ENCODE assay signal across 8 cellular contexts in genomic region chr5:100900142-100900795, GRCh38. TPM values are rescaled to one million over a fixed set of nuclear protein-coding genes. Genes with fewer than 3 reads are reported as not detected.
A peak's percentile ranks its signal among the peaks of the same experiment; 100 is the strongest.
DNase-seq lines count a peak whose midpoint lies in the region; ATAC-seq, FAIRE-seq and TF ChIP-seq lines count a peak whose summit lies in the region.

No MANE protein-coding gene starts in this region.

- H3K36me3 Mint-ChIP-seq in activated B cell treated with CpG ODN at 0.5 μM for 24 hours (ENCODE audit: low read depth) (peaks cover 68% of the 10 kb centered on the region), endothelial cell (ENCODE audit: low read depth, unreplicated experiment) (peaks cover 14% of the 10 kb centered on the region)

- peak overlapping the region; percentile 17 for H3K27ac ChIP-seq in substantia nigra (ENCODE audit: low read depth, low read length, poor library complexity, severe bottlenecking)

- POLR2A ChIA-PET in activated B cell treated with CpG ODN at 0.5 μM for 24 hours (lab: Charles Lee) = interaction anchor here (0.6 to 9.2 kb wide), 32 partner anchors 9 to 1966 kb away, joined by 3 to 202 read pairs (median 6); partner anchors contain the start of gene FAM174A

- CTCF ChIA-PET in activated B cell treated with CpG ODN at 0.5 μM for 24 hours (lab: Charles Lee) = interaction anchor here (0.8 to 5.3 kb wide), 14 partner anchors 13 to 278 kb away, joined by 3 to 39 read pairs (median 8); no protein-coding TSS in a partner anchor

- ATAC-seq in GM19463 (IDR thresholded peaks at IDR 0.05; ENCODE audit: unreplicated experiment) = peak; percentile 10
- no peak for ATAC-seq in activated B cell treated with CpG ODN at 0.5 μM for 24 hours (ENCODE audit: low read depth)

- peak overlapping the region; percentile 99 for H3K4me3 Mint-ChIP-seq in activated B cell treated with CpG ODN at 0.5 μM for 24 hours
- peak overlapping the region; percentile 91 for H3K4me3 Mint-ChIP-seq in endothelial cell (ENCODE audit: unreplicated experiment)

- H3K4me3 ChIP-seq in LNCaP clone FGC (ENCODE audit: low read depth, low read length) = peak overlapping the region; percentile 31; the same call in 1 of the 2 replicates

- FAIRE-seq in urothelium cell line (lab: Jason Lieb, UNC) = no peak

- H3K27ac Mint-ChIP-seq in activated B cell treated with CpG ODN at 0.5 μM for 24 hours = peak overlapping the region; percentile 99
- peak overlapping the region; percentile 84 for H3K27ac Mint-ChIP-seq in endothelial cell (ENCODE audit: unreplicated experiment)

- no peaks in the 10 kb centered on the region for H3K27me3 Mint-ChIP-seq in activated B cell treated with CpG ODN at 0.5 μM for 24 hours
- peaks cover 20% of the 10 kb centered on the region for H3K27me3 Mint-ChIP-seq in endothelial cell (ENCODE audit: unreplicated experiment)

- peaks cover 52% of the 10 kb centered on the region for H3K4me1 Mint-ChIP-seq in activated B cell treated with CpG ODN at 0.5 μM for 24 hours
- H3K4me1 Mint-ChIP-seq in endothelial cell (ENCODE audit: unreplicated experiment) = peaks cover 36% of the 10 kb centered on the region

- DNase-seq in COLO668 (lab: John Stamatoyannopoulos, UW; ENCODE audit: unreplicated experiment) (peak; percentile 53), LNCaP clone FGC (ENCODE audit: low read depth) (no peak), activated B cell treated with CpG ODN at 0.5 μM for 24 hours (no peak), endothelial cell (ENCODE audit: low spot score) (peak; percentile 52), mucosa of gallbladder (ENCODE audit: low spot score) (peak; percentile 29), substantia nigra (lab: John Stamatoyannopoulos, UW) (peak in 22 of 49 donors; percentile 2 to 43 (median 28)), urothelium cell line (ENCODE audit: low spot score) (no peak)

- TF ChIP-seq CTCF in LNCaP clone FGC (IDR thresholded peaks at IDR 0.05; ENCODE audit: control insufficient read depth, extremely low read depth, insufficient read depth) (no peak), activated B cell treated with CpG ODN at 0.5 μM for 24 hours (IDR thresholded peaks at IDR 0.05) (no peak), endothelial cell (IDR thresholded peaks at IDR 0.05; ENCODE audit: unreplicated experiment) (no peak)

- H3K9me3 Mint-ChIP-seq in activated B cell treated with CpG ODN at 0.5 μM for 24 hours (no peaks in the 10 kb centered on the region), endothelial cell (ENCODE audit: unreplicated experiment) (no peaks in the 10 kb centered on the region)

- intact Hi-C loops in activated B cell treated with CpG ODN at 0.5 μM for 24 hours (cut with micrococcal nuclease) = loop anchor here (1.0 to 5.0 kb wide), 8 partner anchors 11 to 1971 kb away; partner anchors contain the start of genes CHD1, FAM174A and PAM

RNA-seq across cellular contexts. Expression of gene ST8SIA4, which starts 2.8 kb away (rescaled TPM):
- total RNA-seq in activated B cell treated with CpG ODN at 0.5 μM for 24 hours = 105 and 125 TPM in 2 replicates
- 30.3 TPM for total RNA-seq in endothelial cell (ENCODE audit: unreplicated experiment)
- 9.4 TPM for total RNA-seq in mucosa of gallbladder

Comparison
In these comparisons a context has a peak if more than half of its experiments do, and no peak if none do; other contexts are left out.
1. DNase-seq: peak in COLO668 (single experiment), endothelial cell (single experiment) and mucosa of gallbladder (single experiment); none in LNCaP clone FGC (single experiment), activated B cell treated with CpG ODN at 0.5 μM for 24 hours (single experiment) and urothelium cell line (single experiment).